In the genomic region with DNA sequence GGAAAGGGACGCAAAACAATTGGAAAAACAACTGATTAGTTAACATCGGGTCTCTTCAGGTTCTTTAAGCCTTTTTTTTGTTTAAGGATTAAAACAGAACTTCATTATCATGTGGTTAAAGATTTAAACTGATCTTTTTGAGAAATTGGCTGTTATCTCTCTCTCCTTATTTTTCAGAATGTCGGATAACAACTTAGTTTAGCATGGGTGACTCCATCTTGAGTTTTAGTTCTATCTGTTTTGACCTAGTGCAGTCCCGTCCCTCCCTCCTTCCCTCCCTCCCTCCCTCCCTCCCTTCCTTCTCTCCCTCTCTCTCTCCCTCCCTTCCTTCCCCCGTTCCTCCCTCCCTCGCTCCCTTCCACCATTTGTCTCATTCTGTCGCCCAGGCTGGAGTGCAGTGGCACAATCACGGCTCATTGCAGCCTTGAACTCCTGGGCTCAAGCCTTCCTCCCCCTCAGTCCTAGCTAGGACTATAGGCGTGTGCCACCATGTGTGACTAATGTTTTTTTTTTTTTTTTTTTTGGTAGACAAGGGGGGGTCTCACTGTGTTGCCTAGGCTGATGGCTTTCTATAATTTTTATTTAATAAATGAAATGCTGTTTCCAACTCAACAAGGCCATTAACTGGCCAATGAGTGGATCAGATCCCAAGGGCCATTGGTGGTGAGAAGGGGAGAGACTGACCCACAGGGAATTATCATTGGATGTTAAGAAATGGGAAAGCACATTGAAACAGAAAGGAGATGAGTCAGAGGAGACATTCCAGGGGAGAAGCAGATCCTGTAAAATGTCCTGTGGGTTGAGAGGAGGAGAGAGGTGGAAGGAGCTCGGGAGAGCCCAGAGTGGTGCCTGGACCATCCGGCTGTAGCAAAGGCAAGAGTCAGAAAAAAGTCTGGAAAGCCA, we compare ENCODE assay signal across 1 cellular context.
A peak's percentile ranks its signal among the peaks of the same experiment; 100 is the strongest.
TF ChIP-seq lines count a peak whose summit lies in the region.

No MANE protein-coding gene starts in this region.

TF ChIP-seq in K562, 482 proteins besides CTCF, POLR2A, EP300 and RAD21 (continued from another document and continues in another):
- TF ChIP-seq, protein P1, sequence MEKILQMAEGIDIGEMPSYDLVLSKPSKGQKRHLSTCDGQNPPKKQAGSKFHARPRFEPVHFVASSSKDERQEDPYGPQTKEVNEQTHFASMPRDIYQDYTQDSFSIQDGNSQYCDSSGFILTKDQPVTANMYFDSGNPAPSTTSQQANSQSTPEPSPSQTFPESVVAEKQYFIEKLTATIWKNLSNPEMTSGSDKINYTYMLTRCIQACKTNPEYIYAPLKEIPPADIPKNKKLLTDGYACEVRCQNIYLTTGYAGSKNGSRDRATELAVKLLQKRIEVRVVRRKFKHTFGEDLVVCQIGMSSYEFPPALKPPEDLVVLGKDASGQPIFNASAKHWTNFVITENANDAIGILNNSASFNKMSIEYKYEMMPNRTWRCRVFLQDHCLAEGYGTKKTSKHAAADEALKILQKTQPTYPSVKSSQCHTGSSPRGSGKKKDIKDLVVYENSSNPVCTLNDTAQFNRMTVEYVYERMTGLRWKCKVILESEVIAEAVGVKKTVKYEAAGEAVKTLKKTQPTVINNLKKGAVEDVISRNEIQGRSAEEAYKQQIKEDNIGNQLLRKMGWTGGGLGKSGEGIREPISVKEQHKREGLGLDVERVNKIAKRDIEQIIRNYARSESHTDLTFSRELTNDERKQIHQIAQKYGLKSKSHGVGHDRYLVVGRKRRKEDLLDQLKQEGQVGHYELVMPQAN (IDR thresholded peaks at IDR 0.05; ENCODE audit: borderline replicate concordance), result no peak
- TF ChIP-seq, protein P2, sequence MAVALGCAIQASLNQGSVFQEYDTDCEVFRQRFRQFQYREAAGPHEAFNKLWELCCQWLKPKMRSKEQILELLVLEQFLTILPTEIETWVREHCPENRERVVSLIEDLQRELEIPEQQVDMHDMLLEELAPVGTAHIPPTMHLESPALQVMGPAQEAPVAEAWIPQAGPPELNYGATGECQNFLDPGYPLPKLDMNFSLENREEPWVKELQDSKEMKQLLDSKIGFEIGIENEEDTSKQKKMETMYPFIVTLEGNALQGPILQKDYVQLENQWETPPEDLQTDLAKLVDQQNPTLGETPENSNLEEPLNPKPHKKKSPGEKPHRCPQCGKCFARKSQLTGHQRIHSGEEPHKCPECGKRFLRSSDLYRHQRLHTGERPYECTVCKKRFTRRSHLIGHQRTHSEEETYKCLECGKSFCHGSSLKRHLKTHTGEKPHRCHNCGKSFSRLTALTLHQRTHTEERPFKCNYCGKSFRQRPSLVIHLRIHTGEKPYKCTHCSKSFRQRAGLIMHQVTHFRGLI (CRISPR knock-in tag; IDR thresholded peaks at IDR 0.05), result no peak
- TF ChIP-seq CC2D1A (IDR thresholded peaks at IDR 0.05) (no peak), SLC30A9 (CRISPR knock-in tag; IDR thresholded peaks at IDR 0.05) (no peak), HMG20A (CRISPR knock-in tag; conservative IDR thresholded peaks at IDR 0.05) (no peak), ZEB2 (IDR thresholded peaks at IDR 0.05) (no peak), PHF8 (IDR thresholded peaks at IDR 0.05; ENCODE audit: borderline replicate concordance, low read length) (no peak), POLR2G (IDR thresholded peaks at IDR 0.05; ENCODE audit: low read depth, low read length) (no peak), WHSC1 (IDR thresholded peaks at IDR 0.05; ENCODE audit: low read length) (no peak), NR2C2 (CRISPR knock-in tag; IDR thresholded peaks at IDR 0.05) (no peak), NR2C2 (tag; IDR thresholded peaks at IDR 0.05) (no peak), RBBP5 (IDR thresholded peaks at IDR 0.05; ENCODE audit: borderline replicate concordance, insufficient read depth, low read length, poor library complexity, severe bottlenecking) (no peak), RBM22 (IDR thresholded peaks at IDR 0.05; ENCODE audit: low read depth, low read length, poor library complexity, severe bottlenecking) (no peak), HDAC1 (IDR thresholded peaks at IDR 0.05) (no peak), PTTG1 (tag; IDR thresholded peaks at IDR 0.05; ENCODE audit: low read depth) (0 out of 2 replicates have a peak, but pooled peaks have one; percentile 31), POLR2B (IDR thresholded peaks at IDR 0.05; ENCODE audit: low read depth, partially characterized antibody) (no peak), NFYB (IDR thresholded peaks at IDR 0.05; ENCODE audit: extremely low read depth, insufficient read length) (no peak), SOX6 (IDR thresholded peaks at IDR 0.05) (no peak), RBFOX2 (IDR thresholded peaks at IDR 0.05; ENCODE audit: low read depth, low read length) (no peak), RBM39 (optimal IDR thresholded peaks at IDR 0.05; ENCODE audit: low read depth, low read length) (no peak), KLF13 (tag; IDR thresholded peaks at IDR 0.05; ENCODE audit: borderline replicate concordance, low read depth) (no peak), ZFP1 (CRISPR knock-in tag; IDR thresholded peaks at IDR 0.05) (no peak), SPI1 (IDR thresholded peaks at IDR 0.05; ENCODE audit: borderline replicate concordance, low read depth, low read length) (no peak), CXXC5 (CRISPR knock-in tag; IDR thresholded peaks at IDR 0.05) (0 out of 2 replicates have a peak, but pooled peaks have one; percentile 12), CBX5 (IDR thresholded peaks at IDR 0.05; ENCODE audit: borderline replicate concordance, low read depth) (no peak), ZBTB17 (CRISPR knock-in tag; IDR thresholded peaks at IDR 0.05) (no peak), ZNF583 (CRISPR knock-in tag; IDR thresholded peaks at IDR 0.05) (no peak), ZNF197 (CRISPR knock-in tag; IDR thresholded peaks at IDR 0.05; ENCODE audit: low read depth) (0 out of 2 replicates have a peak, but pooled peaks have one; percentile 30), TCF3 (CRISPR knock-in tag; IDR thresholded peaks at IDR 0.05) (no peak), HOXB6 (CRISPR knock-in tag; IDR thresholded peaks at IDR 0.05; ENCODE audit: borderline replicate concordance) (no peak)
- TF ChIP-seq, protein P3, sequence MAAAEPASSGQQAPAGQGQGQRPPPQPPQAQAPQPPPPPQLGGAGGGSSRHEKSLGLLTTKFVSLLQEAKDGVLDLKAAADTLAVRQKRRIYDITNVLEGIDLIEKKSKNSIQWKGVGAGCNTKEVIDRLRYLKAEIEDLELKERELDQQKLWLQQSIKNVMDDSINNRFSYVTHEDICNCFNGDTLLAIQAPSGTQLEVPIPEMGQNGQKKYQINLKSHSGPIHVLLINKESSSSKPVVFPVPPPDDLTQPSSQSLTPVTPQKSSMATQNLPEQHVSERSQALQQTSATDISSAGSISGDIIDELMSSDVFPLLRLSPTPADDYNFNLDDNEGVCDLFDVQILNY (CRISPR knock-in tag; IDR thresholded peaks at IDR 0.05), result no peak
- TF ChIP-seq, protein P4, sequence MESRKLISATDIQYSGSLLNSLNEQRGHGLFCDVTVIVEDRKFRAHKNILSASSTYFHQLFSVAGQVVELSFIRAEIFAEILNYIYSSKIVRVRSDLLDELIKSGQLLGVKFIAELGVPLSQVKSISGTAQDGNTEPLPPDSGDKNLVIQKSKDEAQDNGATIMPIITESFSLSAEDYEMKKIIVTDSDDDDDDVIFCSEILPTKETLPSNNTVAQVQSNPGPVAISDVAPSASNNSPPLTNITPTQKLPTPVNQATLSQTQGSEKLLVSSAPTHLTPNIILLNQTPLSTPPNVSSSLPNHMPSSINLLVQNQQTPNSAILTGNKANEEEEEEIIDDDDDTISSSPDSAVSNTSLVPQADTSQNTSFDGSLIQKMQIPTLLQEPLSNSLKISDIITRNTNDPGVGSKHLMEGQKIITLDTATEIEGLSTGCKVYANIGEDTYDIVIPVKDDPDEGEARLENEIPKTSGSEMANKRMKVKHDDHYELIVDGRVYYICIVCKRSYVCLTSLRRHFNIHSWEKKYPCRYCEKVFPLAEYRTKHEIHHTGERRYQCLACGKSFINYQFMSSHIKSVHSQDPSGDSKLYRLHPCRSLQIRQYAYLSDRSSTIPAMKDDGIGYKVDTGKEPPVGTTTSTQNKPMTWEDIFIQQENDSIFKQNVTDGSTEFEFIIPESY (CRISPR knock-in tag; IDR thresholded peaks at IDR 0.05), result no peak
- TF ChIP-seq, protein P5, sequence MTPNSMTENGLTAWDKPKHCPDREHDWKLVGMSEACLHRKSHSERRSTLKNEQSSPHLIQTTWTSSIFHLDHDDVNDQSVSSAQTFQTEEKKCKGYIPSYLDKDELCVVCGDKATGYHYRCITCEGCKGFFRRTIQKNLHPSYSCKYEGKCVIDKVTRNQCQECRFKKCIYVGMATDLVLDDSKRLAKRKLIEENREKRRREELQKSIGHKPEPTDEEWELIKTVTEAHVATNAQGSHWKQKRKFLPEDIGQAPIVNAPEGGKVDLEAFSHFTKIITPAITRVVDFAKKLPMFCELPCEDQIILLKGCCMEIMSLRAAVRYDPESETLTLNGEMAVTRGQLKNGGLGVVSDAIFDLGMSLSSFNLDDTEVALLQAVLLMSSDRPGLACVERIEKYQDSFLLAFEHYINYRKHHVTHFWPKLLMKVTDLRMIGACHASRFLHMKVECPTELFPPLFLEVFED (CRISPR knock-in tag; conservative IDR thresholded peaks at IDR 0.05), result no peak
- TF ChIP-seq, protein P6, sequence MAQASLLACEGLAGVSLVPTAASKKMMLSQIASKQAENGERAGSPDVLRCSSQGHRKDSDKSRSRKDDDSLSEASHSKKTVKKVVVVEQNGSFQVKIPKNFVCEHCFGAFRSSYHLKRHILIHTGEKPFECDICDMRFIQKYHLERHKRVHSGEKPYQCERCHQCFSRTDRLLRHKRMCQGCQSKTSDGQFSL (CRISPR knock-in tag; IDR thresholded peaks at IDR 0.05), result no peak
- TF ChIP-seq, protein P6 (tag; IDR thresholded peaks at IDR 0.05), result 0 out of 4 replicates have a peak, but pooled peaks of 1 of the 2 experiments have one; percentile 42
- TF ChIP-seq, protein P7, sequence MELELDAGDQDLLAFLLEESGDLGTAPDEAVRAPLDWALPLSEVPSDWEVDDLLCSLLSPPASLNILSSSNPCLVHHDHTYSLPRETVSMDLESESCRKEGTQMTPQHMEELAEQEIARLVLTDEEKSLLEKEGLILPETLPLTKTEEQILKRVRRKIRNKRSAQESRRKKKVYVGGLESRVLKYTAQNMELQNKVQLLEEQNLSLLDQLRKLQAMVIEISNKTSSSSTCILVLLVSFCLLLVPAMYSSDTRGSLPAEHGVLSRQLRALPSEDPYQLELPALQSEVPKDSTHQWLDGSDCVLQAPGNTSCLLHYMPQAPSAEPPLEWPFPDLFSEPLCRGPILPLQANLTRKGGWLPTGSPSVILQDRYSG (tag; conservative IDR thresholded peaks at IDR 0.05; ENCODE audit: low read depth), result no peak
- TF ChIP-seq, protein P8, sequence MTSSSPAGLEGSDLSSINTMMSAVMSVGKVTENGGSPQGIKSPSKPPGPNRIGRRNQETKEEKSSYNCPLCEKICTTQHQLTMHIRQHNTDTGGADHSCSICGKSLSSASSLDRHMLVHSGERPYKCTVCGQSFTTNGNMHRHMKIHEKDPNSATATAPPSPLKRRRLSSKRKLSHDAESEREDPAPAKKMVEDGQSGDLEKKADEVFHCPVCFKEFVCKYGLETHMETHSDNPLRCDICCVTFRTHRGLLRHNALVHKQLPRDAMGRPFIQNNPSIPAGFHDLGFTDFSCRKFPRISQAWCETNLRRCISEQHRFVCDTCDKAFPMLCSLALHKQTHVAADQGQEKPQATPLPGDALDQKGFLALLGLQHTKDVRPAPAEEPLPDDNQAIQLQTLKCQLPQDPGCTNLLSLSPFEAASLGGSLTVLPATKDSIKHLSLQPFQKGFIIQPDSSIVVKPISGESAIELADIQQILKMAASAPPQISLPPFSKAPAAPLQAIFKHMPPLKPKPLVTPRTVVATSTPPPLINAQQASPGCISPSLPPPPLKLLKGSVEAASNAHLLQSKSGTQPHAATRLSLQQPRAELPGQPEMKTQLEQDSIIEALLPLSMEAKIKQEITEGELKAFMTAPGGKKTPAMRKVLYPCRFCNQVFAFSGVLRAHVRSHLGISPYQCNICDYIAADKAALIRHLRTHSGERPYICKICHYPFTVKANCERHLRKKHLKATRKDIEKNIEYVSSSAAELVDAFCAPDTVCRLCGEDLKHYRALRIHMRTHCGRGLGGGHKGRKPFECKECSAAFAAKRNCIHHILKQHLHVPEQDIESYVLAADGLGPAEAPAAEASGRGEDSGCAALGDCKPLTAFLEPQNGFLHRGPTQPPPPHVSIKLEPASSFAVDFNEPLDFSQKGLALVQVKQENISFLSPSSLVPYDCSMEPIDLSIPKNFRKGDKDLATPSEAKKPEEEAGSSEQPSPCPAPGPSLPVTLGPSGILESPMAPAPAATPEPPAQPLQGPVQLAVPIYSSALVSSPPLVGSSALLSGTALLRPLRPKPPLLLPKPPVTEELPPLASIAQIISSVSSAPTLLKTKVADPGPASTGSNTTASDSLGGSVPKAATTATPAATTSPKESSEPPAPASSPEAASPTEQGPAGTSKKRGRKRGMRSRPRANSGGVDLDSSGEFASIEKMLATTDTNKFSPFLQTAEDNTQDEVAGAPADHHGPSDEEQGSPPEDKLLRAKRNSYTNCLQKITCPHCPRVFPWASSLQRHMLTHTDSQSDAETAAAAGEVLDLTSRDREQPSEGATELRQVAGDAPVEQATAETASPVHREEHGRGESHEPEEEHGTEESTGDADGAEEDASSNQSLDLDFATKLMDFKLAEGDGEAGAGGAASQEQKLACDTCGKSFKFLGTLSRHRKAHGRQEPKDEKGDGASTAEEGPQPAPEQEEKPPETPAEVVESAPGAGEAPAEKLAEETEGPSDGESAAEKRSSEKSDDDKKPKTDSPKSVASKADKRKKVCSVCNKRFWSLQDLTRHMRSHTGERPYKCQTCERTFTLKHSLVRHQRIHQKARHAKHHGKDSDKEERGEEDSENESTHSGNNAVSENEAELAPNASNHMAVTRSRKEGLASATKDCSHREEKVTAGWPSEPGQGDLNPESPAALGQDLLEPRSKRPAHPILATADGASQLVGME (CRISPR knock-in tag; IDR thresholded peaks at IDR 0.05), result no peak
- TF ChIP-seq, protein P9, sequence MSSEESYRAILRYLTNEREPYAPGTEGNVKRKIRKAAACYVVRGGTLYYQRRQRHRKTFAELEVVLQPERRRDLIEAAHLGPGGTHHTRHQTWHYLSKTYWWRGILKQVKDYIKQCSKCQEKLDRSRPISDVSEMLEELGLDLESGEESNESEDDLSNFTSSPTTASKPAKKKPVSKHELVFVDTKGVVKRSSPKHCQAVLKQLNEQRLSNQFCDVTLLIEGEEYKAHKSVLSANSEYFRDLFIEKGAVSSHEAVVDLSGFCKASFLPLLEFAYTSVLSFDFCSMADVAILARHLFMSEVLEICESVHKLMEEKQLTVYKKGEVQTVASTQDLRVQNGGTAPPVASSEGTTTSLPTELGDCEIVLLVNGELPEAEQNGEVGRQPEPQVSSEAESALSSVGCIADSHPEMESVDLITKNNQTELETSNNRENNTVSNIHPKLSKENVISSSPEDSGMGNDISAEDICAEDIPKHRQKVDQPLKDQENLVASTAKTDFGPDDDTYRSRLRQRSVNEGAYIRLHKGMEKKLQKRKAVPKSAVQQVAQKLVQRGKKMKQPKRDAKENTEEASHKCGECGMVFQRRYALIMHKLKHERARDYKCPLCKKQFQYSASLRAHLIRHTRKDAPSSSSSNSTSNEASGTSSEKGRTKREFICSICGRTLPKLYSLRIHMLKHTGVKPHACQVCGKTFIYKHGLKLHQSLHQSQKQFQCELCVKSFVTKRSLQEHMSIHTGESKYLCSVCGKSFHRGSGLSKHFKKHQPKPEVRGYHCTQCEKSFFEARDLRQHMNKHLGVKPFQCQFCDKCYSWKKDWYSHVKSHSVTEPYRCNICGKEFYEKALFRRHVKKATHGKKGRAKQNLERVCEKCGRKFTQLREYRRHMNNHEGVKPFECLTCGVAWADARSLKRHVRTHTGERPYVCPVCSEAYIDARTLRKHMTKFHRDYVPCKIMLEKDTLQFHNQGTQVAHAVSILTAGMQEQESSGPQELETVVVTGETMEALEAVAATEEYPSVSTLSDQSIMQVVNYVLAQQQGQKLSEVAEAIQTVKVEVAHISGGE (CRISPR knock-in tag; IDR thresholded peaks at IDR 0.05), result 0 out of 6 replicates have a peak, but pooled peaks of 1 of the 3 experiments have one; percentile 32
